In genomic region chr17:41521574-41522261, GRCh38 we compare ENCODE assay signal across 10 cellular contexts. TPM values are rescaled to one million over a fixed set of nuclear protein-coding genes. Genes with fewer than 3 reads are reported as not detected.
DNase-seq lines count a peak whose midpoint lies in the region; TF ChIP-seq lines count a peak whose summit lies in the region.
"Had no signal": no experiment of that assay in that cellular context is flagged by ENCODE, and none has a peak within 500 bp of the region (broad histone marks: within the 10 kb centered on the region; RNA-seq: fewer than 3 reads in every experiment).

No MANE protein-coding gene starts in this region.

- H3K9ac ChIP-seq in colonic mucosa (ENCODE audit: low read depth in 2 of 2, low read length in 2 of 2) (peak overlapping the region; percentile 30 to 66), mesendoderm (ENCODE audit: low read length) (no peak overlapping the region)

- no CpG with 5 or more reads among the region's 6 CpGs for WGBS in mesendoderm (ENCODE audit: extremely low coverage, insufficient coverage, low lambda C conversion rate)

- no peak overlapping the region for H4K8ac ChIP-seq in mesendoderm (ENCODE audit: low read depth, low read length)

- H2AK5ac ChIP-seq in mesendoderm (ENCODE audit: low read length), result no peak overlapping the region

- H3K18ac ChIP-seq in mesendoderm (ENCODE audit: low read length), result no peak overlapping the region

- no peak overlapping the region for H4K5ac ChIP-seq in mesendoderm (ENCODE audit: low read length)

- no peak overlapping the region for H3K4me2 ChIP-seq in mesendoderm (ENCODE audit: low read length)

- no peak overlapping the region for H3K4ac ChIP-seq in mesendoderm (ENCODE audit: low read depth, low read length)

- intact Hi-C loops in colonic mucosa (cut with DNase I), result no loop called here
- intact Hi-C loops in head of caudate nucleus (cut with DNase I), result no loop called here

- TF ChIP-seq CTCF in AG10803 (conservative IDR thresholded peaks at IDR 0.05; ENCODE audit: low read length), result peak; percentile 2; the same call in 1 of the 2 replicates
- no peak for TF ChIP-seq CTCF in colonic mucosa (IDR thresholded peaks at IDR 0.05)

- DNase-seq in AG10803 (ENCODE audit: low read depth), result peak; percentile 73
- peak; percentile 70 for DNase-seq in LHCN-M2 (ENCODE audit: low read depth)
- DNase-seq in colonic mucosa, result peak; percentile 87
- DNase-seq in mesendoderm, result peak; percentile 88
- no peak for DNase-seq in D341Med (ENCODE audit: low spot score)
- DNase-seq in head of caudate nucleus, result no peak
- no peak for DNase-seq in activated CD8-positive, alpha-beta memory T cell treated with anti-CD3 and anti-CD28 coated beads, Interleukin-2, amount 50 U/mL, for 48 hours
- no peak for DNase-seq in NCI-H82 treated with DMSO at 0.1 percent for 48 hours (lab: John Stamatoyannopoulos, UW; ENCODE audit: unreplicated experiment)

- no peak overlapping the region for H2BK120ac ChIP-seq in mesendoderm (ENCODE audit: low read depth, low read length)

- H3K9me3 ChIP-seq in colonic mucosa, result no peaks in the 10 kb centered on the region
- H3K9me3 ChIP-seq: heart left ventricle had no signal

- no peak overlapping the region for H2BK5ac ChIP-seq in mesendoderm (ENCODE audit: low read length)

- H3K27me3 ChIP-seq in colonic mucosa, result no peaks in the 10 kb centered on the region
- H3K27me3 ChIP-seq in mesendoderm (ENCODE audit: insufficient read depth, low read length, poor library complexity), result no peaks in the 10 kb centered on the region

- H3K4me1 ChIP-seq in colonic mucosa (peaks cover 20% of the 10 kb centered on the region), mesendoderm (ENCODE audit: control insufficient read depth, low read depth, low read length) (peaks cover 3% of the 10 kb centered on the region)
- H3K4me1 ChIP-seq: heart left ventricle had no signal

- no peak overlapping the region for H3K23ac ChIP-seq in mesendoderm (ENCODE audit: low read length)

- H3K36me3 ChIP-seq in colonic mucosa (no peaks in the 10 kb centered on the region), mesendoderm (ENCODE audit: control insufficient read depth, insufficient read depth, low read length) (peaks cover 9% of the 10 kb centered on the region)
- H3K36me3 ChIP-seq: heart left ventricle had no signal

- H3K4me3 ChIP-seq in AG10803 (ENCODE audit: low read length), result no peak overlapping the region
- no peak overlapping the region for H3K4me3 ChIP-seq in colonic mucosa
- H3K4me3 ChIP-seq in mesendoderm (ENCODE audit: low read length), result no peak overlapping the region
- H3K4me3 ChIP-seq: heart left ventricle had no signal

- H3K79me1 ChIP-seq in mesendoderm (ENCODE audit: low read length), result peaks cover 2% of the 10 kb centered on the region

- no peak overlapping the region for H2BK15ac ChIP-seq in mesendoderm (replicated peaks; ENCODE audit: low read depth)

- H3K56ac ChIP-seq in mesendoderm (ENCODE audit: low read length), result peak overlapping the region; percentile 42

- H3K27ac ChIP-seq in colonic mucosa (peak overlapping the region; percentile 82), mesendoderm (ENCODE audit: low read depth, low read length) (no peak overlapping the region)
- H3K27ac ChIP-seq: heart left ventricle had no signal

- H3K79me2 ChIP-seq in mesendoderm (ENCODE audit: control insufficient read depth, insufficient read depth, low read length), result no peaks in the 10 kb centered on the region

RNA-seq across cellular contexts. Expression of gene KRT15, which starts 3.0 kb away (rescaled TPM):
- 0.19 and 0.46 TPM in 2 replicates for total RNA-seq in LHCN-M2 (2014; rRNA removed)
- polyA plus RNA-seq in LHCN-M2 (2012), result 0.05 TPM
- total RNA-seq in colonic mucosa, result 10 to 100 TPM in 1 of 2 donors, 1 to 10 TPM in 1; 5.8 to 20.0 TPM
- polyA plus RNA-seq in mesendoderm (2013, experiment 1 of 2), result 0.15 TPM
- 0.21 TPM for polyA plus RNA-seq in mesendoderm (2013, experiment 2 of 2)
- total RNA-seq: activated CD8-positive, alpha-beta memory T cell treated with anti-CD3 and anti-CD28 coated beads for 36 hours had no signal

RNA-seq across cellular contexts. Expression of gene KRT19, which starts 6.4 kb away (rescaled TPM):
- total RNA-seq in LHCN-M2 (2014; rRNA removed) (not detected in 2 replicates), colonic mucosa (1,000 to 10,000 TPM; 2,159 to 2,203 TPM)
- polyA plus RNA-seq in LHCN-M2 (2012), result not detected
- polyA plus RNA-seq in mesendoderm (2013, experiment 1 of 2), result 114 TPM
- polyA plus RNA-seq in mesendoderm (2013, experiment 2 of 2), result 115 TPM
- total RNA-seq: activated CD8-positive, alpha-beta memory T cell treated with anti-CD3 and anti-CD28 coated beads for 36 hours had no signal

RNA-seq across cellular contexts. Expression of gene KRT13, which starts 16.3 kb away (rescaled TPM):
- total RNA-seq in LHCN-M2 (2014; rRNA removed), result not detected in 2 replicates
- polyA plus RNA-seq in LHCN-M2 (2012), result not detected
- total RNA-seq in colonic mucosa, result under 1 TPM in 1 of 2 donors, not detected in 1; 0.25 TPM
- not detected for polyA plus RNA-seq in mesendoderm (2013, experiment 1 of 2)
- polyA plus RNA-seq in mesendoderm (2013, experiment 2 of 2), result not detected
- total RNA-seq: activated CD8-positive, alpha-beta memory T cell treated with anti-CD3 and anti-CD28 coated beads for 36 hours had no signal

RNA-seq across cellular contexts. Expression of gene KRT36, which starts 32.0 kb away (rescaled TPM):
- not detected in 2 replicates for total RNA-seq in LHCN-M2 (2014; rRNA removed)
- not detected for polyA plus RNA-seq in LHCN-M2 (2012)
- not detected for total RNA-seq in colonic mucosa
- polyA plus RNA-seq in mesendoderm (2013, experiment 1 of 2), result not detected
- not detected for polyA plus RNA-seq in mesendoderm (2013, experiment 2 of 2)
- total RNA-seq: activated CD8-positive, alpha-beta memory T cell treated with anti-CD3 and anti-CD28 coated beads for 36 hours; heart left ventricle had no signal
- polyA plus RNA-seq: heart left ventricle had no signal

RNA-seq across cellular contexts. Expression of gene KRT35, which starts 40.8 kb away (rescaled TPM):
- total RNA-seq in LHCN-M2 (2014; rRNA removed) (not detected in 2 replicates), colonic mucosa (not detected)
- not detected for polyA plus RNA-seq in LHCN-M2 (2012)
- polyA plus RNA-seq in mesendoderm (2013, experiment 1 of 2), result not detected
- polyA plus RNA-seq in mesendoderm (2013, experiment 2 of 2), result not detected
- total RNA-seq: activated CD8-positive, alpha-beta memory T cell treated with anti-CD3 and anti-CD28 coated beads for 36 hours; heart left ventricle had no signal
- polyA plus RNA-seq: heart left ventricle had no signal

Comparison
In these comparisons a context has a peak if more than half of its experiments do, and no peak if none do; other contexts are left out.
1. DNase-seq: peak in AG10803 (single experiment), LHCN-M2 (single experiment), colonic mucosa (single experiment) and mesendoderm (single experiment); none in D341Med (single experiment), head of caudate nucleus (0 of 42), activated CD8-positive, alpha-beta memory T cell treated with anti-CD3 and anti-CD28 coated beads, Interleukin-2, amount 50 U/mL, for 48 hours (single experiment) and NCI-H82 treated with DMSO at 0.1 percent for 48 hours (single experiment).
2. RNA of gene KRT19, which starts 6.4 kb away (total RNA-seq): 2,159 to 2,203 TPM in colonic mucosa; not detected in LHCN-M2; every median in the first group is over 1,000 times any median in the second.